In the genomic region with DNA sequence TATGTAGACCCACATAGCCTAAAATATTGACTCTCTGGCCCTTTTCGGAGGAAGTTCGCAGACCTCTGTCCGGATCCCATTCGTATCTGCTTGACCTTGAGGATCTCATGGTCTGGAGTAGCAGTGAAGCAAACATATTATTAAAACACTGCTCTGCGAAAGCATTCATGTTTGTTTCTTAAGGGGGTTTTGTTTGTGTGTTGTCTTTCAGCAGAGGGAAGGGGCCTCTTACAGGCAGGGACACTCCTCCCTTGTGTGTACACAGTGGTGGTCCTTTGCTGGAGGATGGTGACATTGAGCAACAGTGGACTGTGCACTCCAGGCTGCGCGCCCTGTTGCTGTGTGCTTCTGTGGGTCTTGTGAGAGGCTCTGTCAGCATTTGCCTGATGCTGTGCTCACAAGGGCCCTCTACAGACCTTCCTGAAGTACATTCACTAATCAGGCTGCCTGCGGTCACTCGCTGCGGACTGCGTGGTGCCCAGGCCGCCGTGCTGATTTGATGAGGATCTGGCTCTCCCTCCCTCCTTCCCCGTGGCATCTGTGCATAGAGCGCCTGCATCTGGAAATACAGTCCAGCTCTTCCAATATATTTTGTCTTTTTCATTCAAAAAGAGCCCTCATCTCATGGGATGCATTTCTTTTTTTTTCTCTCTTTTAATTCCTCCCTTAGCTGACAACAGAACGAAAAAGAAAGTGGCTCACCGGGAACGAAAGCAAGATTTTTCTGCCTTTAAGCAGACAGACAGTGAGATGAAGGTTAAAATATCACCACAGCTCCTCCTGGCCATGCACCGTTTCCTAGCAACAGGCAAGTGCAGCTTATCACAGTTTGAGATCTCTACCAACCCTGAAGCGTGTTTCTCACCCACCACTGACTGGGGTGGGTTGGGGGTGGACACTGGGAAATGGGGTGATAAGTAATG, we compare ENCODE assay signal across 1 cellular context.
A peak's percentile ranks its signal among the peaks of the same experiment; 100 is the strongest.
TF ChIP-seq lines count a peak whose summit lies in the region.

No MANE protein-coding gene starts in this region.

TF ChIP-seq in HepG2, 621 proteins besides CTCF, POLR2A, EP300 and RAD21 (continued from another document and continues in another):
- TF ChIP-seq, protein P1, sequence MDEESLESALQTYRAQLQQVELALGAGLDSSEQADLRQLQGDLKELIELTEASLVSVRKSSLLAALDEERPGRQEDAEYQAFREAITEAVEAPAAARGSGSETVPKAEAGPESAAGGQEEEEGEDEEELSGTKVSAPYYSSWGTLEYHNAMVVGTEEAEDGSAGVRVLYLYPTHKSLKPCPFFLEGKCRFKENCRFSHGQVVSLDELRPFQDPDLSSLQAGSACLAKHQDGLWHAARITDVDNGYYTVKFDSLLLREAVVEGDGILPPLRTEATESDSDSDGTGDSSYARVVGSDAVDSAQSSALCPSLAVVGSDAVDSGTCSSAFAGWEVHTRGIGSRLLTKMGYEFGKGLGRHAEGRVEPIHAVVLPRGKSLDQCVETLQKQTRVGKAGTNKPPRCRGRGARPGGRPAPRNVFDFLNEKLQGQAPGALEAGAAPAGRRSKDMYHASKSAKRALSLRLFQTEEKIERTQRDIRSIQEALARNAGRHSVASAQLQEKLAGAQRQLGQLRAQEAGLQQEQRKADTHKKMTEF (CRISPR knock-in tag; IDR thresholded peaks at IDR 0.05), result peak; percentile 93
- TF ChIP-seq ZKSCAN8 (CRISPR knock-in tag; IDR thresholded peaks at IDR 0.05; ENCODE audit: borderline replicate concordance) (peak; percentile 96), RAD51 (IDR thresholded peaks at IDR 0.05; ENCODE audit: borderline replicate concordance) (no peak), KDM1A (CRISPR knock-in tag; IDR thresholded peaks at IDR 0.05) (peak; percentile 96), ZNF232 (CRISPR knock-in tag; IDR thresholded peaks at IDR 0.05; ENCODE audit: borderline replicate concordance) (peak; percentile 60; the same call in 1 of the 2 replicates), ZSCAN21 (CRISPR knock-in tag; IDR thresholded peaks at IDR 0.05; ENCODE audit: borderline replicate concordance) (peak; percentile 84; the same call in 1 of the 2 replicates), ARHGAP35 (CRISPR knock-in tag; IDR thresholded peaks at IDR 0.05; ENCODE audit: borderline replicate concordance) (no peak), PAX8 (CRISPR knock-in tag; IDR thresholded peaks at IDR 0.05; ENCODE audit: borderline replicate concordance) (no peak), HDAC2 (CRISPR knock-in tag; IDR thresholded peaks at IDR 0.05) (peak; percentile 99), ZNF878 (CRISPR knock-in tag; IDR thresholded peaks at IDR 0.05) (peak; percentile 72; the same call in 1 of the 2 replicates), RELA (CRISPR knock-in tag; IDR thresholded peaks at IDR 0.05) (no peak), MED8 (CRISPR knock-in tag; IDR thresholded peaks at IDR 0.05; ENCODE audit: insufficient replicate concordance) (no peak), ZNF589 (CRISPR knock-in tag; conservative IDR thresholded peaks at IDR 0.05) (0 out of 2 replicates have a peak, but pooled peaks have one; percentile 42), SSRP1 (CRISPR knock-in tag; IDR thresholded peaks at IDR 0.05) (peak; percentile 65; the same call in 1 of the 2 replicates), RNF2 (conservative IDR thresholded peaks at IDR 0.05; ENCODE audit: low read depth) (no peak), ZNF230 (CRISPR knock-in tag; IDR thresholded peaks at IDR 0.05) (no peak; the same call in 1 of the 2 replicates), FOXP1 (IDR thresholded peaks at IDR 0.05) (peak; percentile 68), FOXP1 (CRISPR knock-in tag; IDR thresholded peaks at IDR 0.05) (peak; percentile 100), SUZ12 (IDR thresholded peaks at IDR 0.05; ENCODE audit: low read depth, low read length) (no peak), WIZ (CRISPR knock-in tag; IDR thresholded peaks at IDR 0.05) (no peak), ZNF557 (CRISPR knock-in tag; IDR thresholded peaks at IDR 0.05) (peak; percentile 82; the same call in 1 of the 2 replicates), ZNF101 (CRISPR knock-in tag; IDR thresholded peaks at IDR 0.05; ENCODE audit: borderline replicate concordance, low read depth) (no peak), EZH2 (conservative IDR thresholded peaks at IDR 0.05; ENCODE audit: low read depth, low read length) (no peak), ZKSCAN1 (IDR thresholded peaks at IDR 0.05; ENCODE audit: low read length) (peak; percentile 35; the same call in 1 of the 2 replicates), ZNF616 (CRISPR knock-in tag; IDR thresholded peaks at IDR 0.05; ENCODE audit: low read depth) (0 out of 2 replicates have a peak, but pooled peaks have one; percentile 57), BCL6 (CRISPR knock-in tag; IDR thresholded peaks at IDR 0.05) (peak; percentile 89), CREB1 (IDR thresholded peaks at IDR 0.05) (0 out of 2 replicates have a peak, but pooled peaks have one; percentile 9), CREB1 (CRISPR knock-in tag; IDR thresholded peaks at IDR 0.05) (no peak), SIN3B (IDR thresholded peaks at IDR 0.05; ENCODE audit: low read length) (0 out of 2 replicates have a peak, but pooled peaks have one; percentile 45), ZNF674 (CRISPR knock-in tag; IDR thresholded peaks at IDR 0.05; ENCODE audit: low read depth) (no peak), NCOR1 (IDR thresholded peaks at IDR 0.05; ENCODE audit: borderline replicate concordance, low read length) (peak; percentile 91), GATAD2A (CRISPR knock-in tag; IDR thresholded peaks at IDR 0.05) (peak; percentile 99), MAFF (IDR thresholded peaks at IDR 0.05; ENCODE audit: low read depth, low read length) (peak; percentile 61; the same call in 1 of the 2 replicates), ZNF354B (CRISPR knock-in tag; IDR thresholded peaks at IDR 0.05) (no peak), CBX2 (IDR thresholded peaks at IDR 0.05; ENCODE audit: low read depth, low read length) (no peak), CBX2 (CRISPR knock-in tag; IDR thresholded peaks at IDR 0.05; ENCODE audit: low read depth) (no peak; the same call in 1 of the 2 replicates), CREM (IDR thresholded peaks at IDR 0.05) (peak; percentile 73; the same call in 1 of the 2 replicates), CREM (CRISPR knock-in tag; IDR thresholded peaks at IDR 0.05) (no peak), NAIF1 (CRISPR knock-in tag; IDR thresholded peaks at IDR 0.05; ENCODE audit: borderline replicate concordance) (no peak), FOXA3 (CRISPR knock-in tag; IDR thresholded peaks at IDR 0.05) (peak; percentile 98), NFE2 (CRISPR knock-in tag; IDR thresholded peaks at IDR 0.05) (no peak), HNF4A (CRISPR knock-in tag; IDR thresholded peaks at IDR 0.05) (peak; percentile 100), JUND (CRISPR knock-in tag; IDR thresholded peaks at IDR 0.05) (no peak; the same call in 1 of the 2 replicates), ZNF510 (CRISPR knock-in tag; IDR thresholded peaks at IDR 0.05; ENCODE audit: low read depth) (peak; percentile 78; the same call in 1 of the 2 replicates), ZNF543 (CRISPR knock-in tag; IDR thresholded peaks at IDR 0.05) (peak; percentile 89), KDM4B (CRISPR knock-in tag; IDR thresholded peaks at IDR 0.05) (peak; percentile 95), ZSCAN9 (CRISPR knock-in tag; IDR thresholded peaks at IDR 0.05; ENCODE audit: borderline replicate concordance) (peak; percentile 95; the same call in 1 of the 2 replicates)
- TF ChIP-seq, protein P2, sequence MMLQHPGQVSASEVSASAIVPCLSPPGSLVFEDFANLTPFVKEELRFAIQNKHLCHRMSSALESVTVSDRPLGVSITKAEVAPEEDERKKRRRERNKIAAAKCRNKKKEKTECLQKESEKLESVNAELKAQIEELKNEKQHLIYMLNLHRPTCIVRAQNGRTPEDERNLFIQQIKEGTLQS (CRISPR knock-in tag; IDR thresholded peaks at IDR 0.05), result 0 out of 2 replicates have a peak, but pooled peaks have one; percentile 44
- TF ChIP-seq, protein P3, sequence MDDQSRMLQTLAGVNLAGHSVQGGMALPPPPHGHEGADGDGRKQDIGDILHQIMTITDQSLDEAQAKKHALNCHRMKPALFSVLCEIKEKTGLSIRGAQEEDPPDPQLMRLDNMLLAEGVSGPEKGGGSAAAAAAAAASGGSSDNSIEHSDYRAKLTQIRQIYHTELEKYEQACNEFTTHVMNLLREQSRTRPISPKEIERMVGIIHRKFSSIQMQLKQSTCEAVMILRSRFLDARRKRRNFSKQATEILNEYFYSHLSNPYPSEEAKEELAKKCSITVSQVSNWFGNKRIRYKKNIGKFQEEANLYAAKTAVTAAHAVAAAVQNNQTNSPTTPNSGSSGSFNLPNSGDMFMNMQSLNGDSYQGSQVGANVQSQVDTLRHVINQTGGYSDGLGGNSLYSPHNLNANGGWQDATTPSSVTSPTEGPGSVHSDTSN (CRISPR knock-in tag; IDR thresholded peaks at IDR 0.05; ENCODE audit: borderline replicate concordance), result no peak
- TF ChIP-seq, protein P4, sequence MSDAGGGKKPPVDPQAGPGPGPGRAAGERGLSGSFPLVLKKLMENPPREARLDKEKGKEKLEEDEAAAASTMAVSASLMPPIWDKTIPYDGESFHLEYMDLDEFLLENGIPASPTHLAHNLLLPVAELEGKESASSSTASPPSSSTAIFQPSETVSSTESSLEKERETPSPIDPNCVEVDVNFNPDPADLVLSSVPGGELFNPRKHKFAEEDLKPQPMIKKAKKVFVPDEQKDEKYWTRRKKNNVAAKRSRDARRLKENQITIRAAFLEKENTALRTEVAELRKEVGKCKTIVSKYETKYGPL (CRISPR knock-in tag; IDR thresholded peaks at IDR 0.05), result no peak
- TF ChIP-seq, protein P5, sequence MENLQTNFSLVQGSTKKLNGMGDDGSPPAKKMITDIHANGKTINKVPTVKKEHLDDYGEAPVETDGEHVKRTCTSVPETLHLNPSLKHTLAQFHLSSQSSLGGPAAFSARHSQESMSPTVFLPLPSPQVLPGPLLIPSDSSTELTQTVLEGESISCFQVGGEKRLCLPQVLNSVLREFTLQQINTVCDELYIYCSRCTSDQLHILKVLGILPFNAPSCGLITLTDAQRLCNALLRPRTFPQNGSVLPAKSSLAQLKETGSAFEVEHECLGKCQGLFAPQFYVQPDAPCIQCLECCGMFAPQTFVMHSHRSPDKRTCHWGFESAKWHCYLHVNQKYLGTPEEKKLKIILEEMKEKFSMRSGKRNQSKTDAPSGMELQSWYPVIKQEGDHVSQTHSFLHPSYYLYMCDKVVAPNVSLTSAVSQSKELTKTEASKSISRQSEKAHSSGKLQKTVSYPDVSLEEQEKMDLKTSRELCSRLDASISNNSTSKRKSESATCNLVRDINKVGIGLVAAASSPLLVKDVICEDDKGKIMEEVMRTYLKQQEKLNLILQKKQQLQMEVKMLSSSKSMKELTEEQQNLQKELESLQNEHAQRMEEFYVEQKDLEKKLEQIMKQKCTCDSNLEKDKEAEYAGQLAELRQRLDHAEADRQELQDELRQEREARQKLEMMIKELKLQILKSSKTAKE (CRISPR knock-in tag; IDR thresholded peaks at IDR 0.05; ENCODE audit: borderline replicate concordance), result peak; percentile 62; the same call in 1 of the 2 replicates
- TF ChIP-seq, protein P6, sequence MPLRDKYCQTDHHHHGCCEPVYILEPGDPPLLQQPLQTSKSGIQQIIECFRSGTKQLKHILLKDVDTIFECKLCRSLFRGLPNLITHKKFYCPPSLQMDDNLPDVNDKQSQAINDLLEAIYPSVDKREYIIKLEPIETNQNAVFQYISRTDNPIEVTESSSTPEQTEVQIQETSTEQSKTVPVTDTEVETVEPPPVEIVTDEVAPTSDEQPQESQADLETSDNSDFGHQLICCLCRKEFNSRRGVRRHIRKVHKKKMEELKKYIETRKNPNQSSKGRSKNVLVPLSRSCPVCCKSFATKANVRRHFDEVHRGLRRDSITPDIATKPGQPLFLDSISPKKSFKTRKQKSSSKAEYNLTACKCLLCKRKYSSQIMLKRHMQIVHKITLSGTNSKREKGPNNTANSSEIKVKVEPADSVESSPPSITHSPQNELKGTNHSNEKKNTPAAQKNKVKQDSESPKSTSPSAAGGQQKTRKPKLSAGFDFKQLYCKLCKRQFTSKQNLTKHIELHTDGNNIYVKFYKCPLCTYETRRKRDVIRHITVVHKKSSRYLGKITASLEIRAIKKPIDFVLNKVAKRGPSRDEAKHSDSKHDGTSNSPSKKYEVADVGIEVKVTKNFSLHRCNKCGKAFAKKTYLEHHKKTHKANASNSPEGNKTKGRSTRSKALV (CRISPR knock-in tag; IDR thresholded peaks at IDR 0.05), result no peak; the same call in 1 of the 2 replicates
- TF ChIP-seq, protein P7, sequence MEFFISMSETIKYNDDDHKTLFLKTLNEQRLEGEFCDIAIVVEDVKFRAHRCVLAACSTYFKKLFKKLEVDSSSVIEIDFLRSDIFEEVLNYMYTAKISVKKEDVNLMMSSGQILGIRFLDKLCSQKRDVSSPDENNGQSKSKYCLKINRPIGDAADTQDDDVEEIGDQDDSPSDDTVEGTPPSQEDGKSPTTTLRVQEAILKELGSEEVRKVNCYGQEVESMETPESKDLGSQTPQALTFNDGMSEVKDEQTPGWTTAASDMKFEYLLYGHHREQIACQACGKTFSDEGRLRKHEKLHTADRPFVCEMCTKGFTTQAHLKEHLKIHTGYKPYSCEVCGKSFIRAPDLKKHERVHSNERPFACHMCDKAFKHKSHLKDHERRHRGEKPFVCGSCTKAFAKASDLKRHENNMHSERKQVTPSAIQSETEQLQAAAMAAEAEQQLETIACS (CRISPR knock-in tag; IDR thresholded peaks at IDR 0.05), result peak; percentile 42; the same call in 1 of the 2 replicates
- TF ChIP-seq, protein P8, sequence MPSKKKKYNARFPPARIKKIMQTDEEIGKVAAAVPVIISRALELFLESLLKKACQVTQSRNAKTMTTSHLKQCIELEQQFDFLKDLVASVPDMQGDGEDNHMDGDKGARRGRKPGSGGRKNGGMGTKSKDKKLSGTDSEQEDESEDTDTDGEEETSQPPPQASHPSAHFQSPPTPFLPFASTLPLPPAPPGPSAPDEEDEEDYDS (CRISPR knock-in tag; IDR thresholded peaks at IDR 0.05), result peak; percentile 65
- TF ChIP-seq, protein P9, sequence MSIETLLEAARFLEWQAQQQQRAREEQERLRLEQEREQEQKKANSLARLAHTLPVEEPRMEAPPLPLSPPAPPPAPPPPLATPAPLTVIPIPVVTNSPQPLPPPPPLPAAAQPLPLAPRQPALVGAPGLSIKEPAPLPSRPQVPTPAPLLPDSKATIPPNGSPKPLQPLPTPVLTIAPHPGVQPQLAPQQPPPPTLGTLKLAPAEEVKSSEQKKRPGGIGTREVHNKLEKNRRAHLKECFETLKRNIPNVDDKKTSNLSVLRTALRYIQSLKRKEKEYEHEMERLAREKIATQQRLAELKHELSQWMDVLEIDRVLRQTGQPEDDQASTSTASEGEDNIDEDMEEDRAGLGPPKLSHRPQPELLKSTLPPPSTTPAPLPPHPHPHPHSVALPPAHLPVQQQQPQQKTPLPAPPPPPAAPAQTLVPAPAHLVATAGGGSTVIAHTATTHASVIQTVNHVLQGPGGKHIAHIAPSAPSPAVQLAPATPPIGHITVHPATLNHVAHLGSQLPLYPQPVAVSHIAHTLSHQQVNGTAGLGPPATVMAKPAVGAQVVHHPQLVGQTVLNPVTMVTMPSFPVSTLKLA (IDR thresholded peaks at IDR 0.05), result peak; percentile 27; the same call in 1 of the 2 replicates
- TF ChIP-seq, protein P10, sequence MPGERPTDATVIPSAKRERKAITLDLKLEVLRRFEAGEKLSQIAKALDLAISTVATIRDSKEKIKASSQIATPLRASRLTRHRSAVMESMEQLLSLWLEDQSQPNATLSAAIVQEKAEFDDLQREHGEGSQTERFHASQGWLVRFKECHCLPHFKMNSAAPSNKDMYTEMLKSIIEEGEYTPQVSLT (CRISPR knock-in tag; IDR thresholded peaks at IDR 0.05; ENCODE audit: borderline replicate concordance, low read depth), result no peak
- TF ChIP-seq, protein P11, sequence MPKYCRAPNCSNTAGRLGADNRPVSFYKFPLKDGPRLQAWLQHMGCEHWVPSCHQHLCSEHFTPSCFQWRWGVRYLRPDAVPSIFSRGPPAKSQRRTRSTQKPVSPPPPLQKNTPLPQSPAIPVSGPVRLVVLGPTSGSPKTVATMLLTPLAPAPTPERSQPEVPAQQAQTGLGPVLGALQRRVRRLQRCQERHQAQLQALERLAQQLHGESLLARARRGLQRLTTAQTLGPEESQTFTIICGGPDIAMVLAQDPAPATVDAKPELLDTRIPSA (CRISPR knock-in tag; IDR thresholded peaks at IDR 0.05; ENCODE audit: borderline replicate concordance), result no peak
